20 cellular contexts compared by ENCODE assay signal in genomic region chr7:31549621-31550020, GRCh38. TPM values are rescaled to one million over a fixed set of nuclear protein-coding genes. Genes with fewer than 3 reads are reported as not detected.
DNase-seq lines count a peak whose midpoint lies in the region; ATAC-seq lines count a peak whose summit lies in the region.
"Had no signal": no experiment of that assay in that cellular context is flagged by ENCODE, and none has a peak within 500 bp of the region (broad histone marks: within the 10 kb centered on the region; RNA-seq: fewer than 3 reads in every experiment).

No MANE protein-coding gene starts in this region.

- DNase-seq in DMS53 treated with DMSO at 0.1 percent for 48 hours (lab: John Stamatoyannopoulos, UW; ENCODE audit: unreplicated experiment) (peak; percentile 77), NCI-H1048 (lab: John Stamatoyannopoulos, UW) (peak; percentile 83), kidney tubule cell (ENCODE audit: low spot score) (peak; percentile 4), renal cortical epithelial cell (ENCODE audit: low read depth) (peak; percentile 13), OCI-M2 (lab: John Stamatoyannopoulos, UW; ENCODE audit: unreplicated experiment) (no peak)
- DNase-seq: ACHN, AML-193, DND-41, H9, Kasumi-1, MM.1S, NCI-H1105, NCI-H1694, NCI-H2107, NCI-H226, NCI-H524 had no signal

- ATAC-seq in GM21825 (IDR thresholded peaks at IDR 0.05; ENCODE audit: unreplicated experiment) (no peak), GM18873 (IDR thresholded peaks at IDR 0.05; ENCODE audit: low FRiP score, unreplicated experiment) (no peak)

RNA-seq across cellular contexts. Expression of gene ITPRID1, which starts 35.7 kb away (rescaled TPM):
- not detected in 2 replicates for total RNA-seq in renal cortical epithelial cell
- total RNA-seq: G401, Right ventricle myocardium inferior had no signal
